Comparison of ENCODE assay signal across 16 cellular contexts in genomic region chr11:16992846-16993245, GRCh38. TPM values are rescaled to one million over a fixed set of nuclear protein-coding genes. Genes with fewer than 3 reads are reported as not detected.
"Had no signal": no experiment of that assay in that cellular context is flagged by ENCODE, and none has a peak within 500 bp of the region (broad histone marks: within the 10 kb centered on the region; RNA-seq: fewer than 3 reads in every experiment).

No MANE protein-coding gene starts in this region.

- H3K36me3 ChIP-seq: sigmoid colon had no signal

- H3K9me3 ChIP-seq: sigmoid colon had no signal

- H3K27me3 ChIP-seq: sigmoid colon had no signal

- DNase-seq: activated B cell treated with CpG ODN at 0.5 μM for 24 hours; activated CD8-positive, alpha-beta memory T cell treated with anti-CD3 and anti-CD28 coated beads, Interleukin-2, amount 10 ng/mL, durations not matched to agents 7 days and 5 days; activated CD8-positive, alpha-beta T cell treated with anti-CD3 and anti-CD28 coated beads, Interleukin-2, amount 10 ng/mL, durations not matched to agents 7 days and 5 days; activated naive CD8-positive, alpha-beta T cell treated with anti-CD3 and anti-CD28 coated beads, Interleukin-2, amount 50 U/mL, for 24 hours; activated T-cell treated with anti-CD3 and anti-CD28 coated beads, Interleukin-2, amount 50 U/mL, for 48 hours; amygdala; effector CD8-positive, alpha-beta T cell; hippocampal formation; midbrain; naive thymus-derived CD8-positive, alpha-beta T cell; sigmoid colon; stimulated activated CD4-positive, alpha-beta T cell treated with anti-CD3 and anti-CD28 coated beads, Interleukin-4, amount 100 ng/mL, for 24 hours; stimulated activated naive CD8-positive, alpha-beta T cell treated with anti-CD3 and anti-CD28 coated beads, Interleukin-15, amount 100 ng/mL, for 72 hours; substantia nigra had no signal

- H3K4me1 ChIP-seq: sigmoid colon had no signal

- ATAC-seq: activated CD8-positive, alpha-beta memory T cell treated with anti-CD3 and anti-CD28 coated beads, Interleukin-2, amount 10 ng/mL, durations not matched to agents 7 days and 5 days; activated CD8-positive, alpha-beta T cell treated with anti-CD3 and anti-CD28 coated beads, Interleukin-2, amount 10 ng/mL, durations not matched to agents 7 days and 5 days; activated naive CD8-positive, alpha-beta T cell treated with anti-CD3 and anti-CD28 coated beads, Interleukin-2, amount 50 U/mL, for 24 hours; naive thymus-derived CD8-positive, alpha-beta T cell; stimulated activated effector memory CD8-positive, alpha-beta T cell treated with anti-CD3 and anti-CD28 coated beads, Interleukin-12 subunit alpha, Interleukin-12 subunit beta, amount 100 ng/mL, for 72 hours; stimulated activated naive CD8-positive, alpha-beta T cell treated with anti-CD3 and anti-CD28 coated beads, Interleukin-15, amount 100 ng/mL, for 72 hours had no signal

- H3K4me3 ChIP-seq: sigmoid colon had no signal

- H3K27ac ChIP-seq: epithelial cell of prostate, sigmoid colon had no signal

RNA-seq across cellular contexts. Expression of gene PLEKHA7, which starts 21.4 kb away (rescaled TPM):
- polyA plus RNA-seq: naive thymus-derived CD8-positive, alpha-beta T cell had no signal
